Comparison of ENCODE assay signal across 8 cellular contexts in genomic region chr2:219177594-219178376, GRCh38. TPM values are rescaled to one million over a fixed set of nuclear protein-coding genes. Genes with fewer than 3 reads are reported as not detected.
A peak's percentile ranks its signal among the peaks of the same experiment; 100 is the strongest.
DNase-seq lines count a peak whose midpoint lies in the region; ATAC-seq and TF ChIP-seq lines count a peak whose summit lies in the region.

Gene RETREG2, plus strand, starts transcription at chr2:219178275. Its CDS starts 78 bp downstream, at chr2:219178353.

- intact Hi-C loops in CD4-positive, alpha-beta T cell (cut with DNase I, micrococcal nuclease): loop anchor here (1.0 to 10.0 kb wide), 13 partner anchors 17 to 780 kb away; partner anchors contain the start of genes DNAJB2 (in 2 of the 2), ZFAND2B (in 2 of the 2), ANKZF1 (in 1 of the 2) and ATG9A (in 1 of the 2)

- no peak for TF ChIP-seq CTCF in CD4-positive, alpha-beta T cell (IDR thresholded peaks at IDR 0.05)

- H3K27ac ChIP-seq in CD4-positive, alpha-beta T cell (ENCODE audit: low read depth, low read length): peak within 1 kb of the TSS; percentile 97

- peak within 1 kb of the TSS; percentile 96 for H3K9ac ChIP-seq in endocrine pancreas (ENCODE audit: control insufficient read depth, insufficient read depth, low read length)

- H3K9me3 Mint-ChIP-seq in CD4-positive, alpha-beta T cell: no peaks in the 10 kb centered on the region

- H3K4me3 Mint-ChIP-seq in CD4-positive, alpha-beta T cell: peak within 1 kb of the TSS; percentile 94

- H3K27me3 Mint-ChIP-seq in CD4-positive, alpha-beta T cell: no peaks in the 10 kb centered on the region

- ATAC-seq in CD4-positive, alpha-beta T cell (ENCODE audit: poor library complexity): peak; percentile 66
- ATAC-seq in GM19438 (IDR thresholded peaks at IDR 0.05; ENCODE audit: low read depth, unreplicated experiment): peak; percentile 44

- H3K27me3 ChIP-seq in CD4-positive, alpha-beta T cell (ENCODE audit: control insufficient read depth, insufficient read depth, low read length): no peaks in the 10 kb centered on the region
- no peaks in the 10 kb centered on the region for H3K27me3 ChIP-seq in endocrine pancreas (ENCODE audit: control insufficient read depth, insufficient read depth, low read length)

- POLR2A ChIA-PET in CD4-positive, alpha-beta T cell (lab: Charles Lee): interaction anchor here (0.6 to 5.5 kb wide), 15 partner anchors 12 to 211 kb away, joined by 3 to 139 read pairs (median 9); partner anchors contain the start of genes ANKZF1, ATG9A, DNAJB2 and NHEJ1

- H3K9me3 ChIP-seq in CD4-positive, alpha-beta T cell (ENCODE audit: control insufficient read depth, low read length): no peaks in the 10 kb centered on the region
- no peaks in the 10 kb centered on the region for H3K9me3 ChIP-seq in endocrine pancreas (ENCODE audit: control insufficient read depth, low read length)

- H3K27ac Mint-ChIP-seq in CD4-positive, alpha-beta T cell: peak within 1 kb of the TSS; percentile 99

- peaks cover 72% of the 10 kb centered on the region for H3K4me1 Mint-ChIP-seq in CD4-positive, alpha-beta T cell (ENCODE audit: low read depth)

- CTCF ChIA-PET in CD4-positive, alpha-beta T cell (lab: Charles Lee): interaction anchor here (1.0 to 2.5 kb wide), 2 partner anchors 29 to 117 kb away, joined by 3 to 10 read pairs; partner anchors contain the start of gene ZFAND2B

- H3K36me3 ChIP-seq in endocrine pancreas (ENCODE audit: control insufficient read depth, insufficient read depth, low read length): peaks cover 16% of the 10 kb centered on the region

- H3K36me3 Mint-ChIP-seq in CD4-positive, alpha-beta T cell (ENCODE audit: low read depth): peaks cover 80% of the 10 kb centered on the region

- H3K4me3 ChIP-seq in endocrine pancreas (ENCODE audit: control insufficient read depth, insufficient read depth, low read length): peak within 1 kb of the TSS; percentile 84

- DNase-seq in CD4-positive, alpha-beta T cell: peak; percentile 67 to 80 (median 76)
- DNase-seq in HT-29 (ENCODE audit: low spot score): peak; percentile 91
- DNase-seq in NOMO-1 treated with dmso at 0.1 percent for 144 hours (lab: John Stamatoyannopoulos, UW; ENCODE audit: unreplicated experiment): peak; percentile 86
- peak; percentile 62 to 67 (median 62) for DNase-seq in activated CD8-positive, alpha-beta memory T cell treated with anti-CD3 and anti-CD28 coated beads for 48 hours (ENCODE audit: low read depth in 2 of 3, low spot score in 2 of 3)
- DNase-seq in mesenteric fat pad (ENCODE audit: low spot score): peak; percentile 94
- DNase-seq in stimulated activated CD8-positive, alpha-beta memory T cell treated with anti-CD3 and anti-CD28 coated beads, Interleukin-15, amount 100 ng/mL, for 24 hours (ENCODE audit: low read depth): peak; percentile 59

- H3K4me1 ChIP-seq in endocrine pancreas (ENCODE audit: control insufficient read depth, insufficient read depth, low read length): peaks cover 7% of the 10 kb centered on the region

RNA-seq across cellular contexts. Expression of gene RETREG2, which starts in this region (rescaled TPM):
- total RNA-seq in CD4-positive, alpha-beta T cell: 10 to 100 TPM; 82.3 to 83.2 TPM
- total RNA-seq in HT-29 (2014; rRNA removed; shearing (Covaris generic)): 78.5 and 83.9 TPM in 2 replicates
- 68.1 TPM for total RNA-seq in mesenteric fat pad

Comparison
In these comparisons a context has a peak if more than half of its experiments do, and no peak if none do; other contexts are left out.
1. Peak in every context shown above with its lines: DNase-seq, ATAC-seq, H3K4me3 ChIP-seq and H3K27ac ChIP-seq.